ENCODE assay signal across 12 cellular contexts in genomic region chr14:64114166-64114565, GRCh38.
DNase-seq lines count a peak whose midpoint lies in the region; ATAC-seq and TF ChIP-seq lines count a peak whose summit lies in the region.
"Had no signal": no experiment of that assay in that cellular context is flagged by ENCODE, and none has a peak within 500 bp of the region (broad histone marks: within the 10 kb centered on the region; RNA-seq: fewer than 3 reads in every experiment).

No MANE protein-coding gene starts in this region.

- no peak overlapping the region for H2AFZ ChIP-seq in neuronal stem cell (ENCODE audit: low read length)

- H3K36me3 ChIP-seq in H7 (replicated peaks; ENCODE audit: control insufficient read depth, insufficient read depth, low read length) = no peaks in the 10 kb centered on the region
- H3K36me3 ChIP-seq in endodermal cell (ENCODE audit: control insufficient read depth, insufficient read depth, low read length) = no peaks in the 10 kb centered on the region
- H3K36me3 ChIP-seq in neuronal stem cell (replicated peaks in 1 of 2; ENCODE audit: control insufficient read depth in 2 of 2, insufficient read depth in 2 of 2, low read length in 2 of 2) = peaks cover 13 to 81% of the 10 kb centered on the region in 2 donors

- H3K27ac Mint-ChIP-seq in endodermal cell = no peak overlapping the region
- H3K27ac Mint-ChIP-seq: activated CD4-positive, alpha-beta memory T cell treated with anti-CD3 and anti-CD28 coated beads, Interleukin-2, amount 10 ng/mL, durations not matched to agents 7 days and 5 days; activated naive CD8-positive, alpha-beta T cell; naive thymus-derived CD4-positive, alpha-beta T cell had no signal

- ATAC-seq in HG02870 (IDR thresholded peaks at IDR 0.05; ENCODE audit: unreplicated experiment) = no peak
- ATAC-seq in HG02571 (IDR thresholded peaks at IDR 0.05; ENCODE audit: unreplicated experiment) = no peak
- ATAC-seq: naive thymus-derived CD4-positive, alpha-beta T cell had no signal

- no peak overlapping the region for H2BK5ac ChIP-seq in neuronal stem cell (ENCODE audit: low read length)

- H3K36me3 Mint-ChIP-seq in endodermal cell (ENCODE audit: low read depth) = peaks cover 6% of the 10 kb centered on the region

- H3K9me3 ChIP-seq in endodermal cell (ENCODE audit: control insufficient read depth, low read length) = no peaks in the 10 kb centered on the region
- H3K9me3 ChIP-seq in neuronal stem cell (replicated peaks in 1 of 2; ENCODE audit: control insufficient read depth in 2 of 2, insufficient read depth in 1 of 2, low read depth in 1 of 2, low read length in 2 of 2) = no peaks in the 10 kb centered on the region

- H3K79me1 ChIP-seq in neuronal stem cell (ENCODE audit: low read depth, low read length) = no peaks in the 10 kb centered on the region

- H4K8ac ChIP-seq in neuronal stem cell (ENCODE audit: low read depth, low read length) = no peak overlapping the region

- H3K4me3 Mint-ChIP-seq in endodermal cell = no peak overlapping the region
- H3K4me3 Mint-ChIP-seq: activated CD4-positive, alpha-beta memory T cell treated with anti-CD3 and anti-CD28 coated beads, Interleukin-2, amount 10 ng/mL, durations not matched to agents 7 days and 5 days; activated naive CD8-positive, alpha-beta T cell; naive thymus-derived CD4-positive, alpha-beta T cell had no signal

- H3K9me3 Mint-ChIP-seq in endodermal cell = no peaks in the 10 kb centered on the region
- H3K9me3 Mint-ChIP-seq: activated CD4-positive, alpha-beta memory T cell treated with anti-CD3 and anti-CD28 coated beads, Interleukin-2, amount 10 ng/mL, durations not matched to agents 7 days and 5 days; naive thymus-derived CD4-positive, alpha-beta T cell had no signal

- no peak overlapping the region for H2BK120ac ChIP-seq in neuronal stem cell (ENCODE audit: low read depth, low read length)

- H3K23ac ChIP-seq in neuronal stem cell (ENCODE audit: low read depth, low read length, poor library complexity) = peak overlapping the region; percentile 69

- no peak overlapping the region for H3K18ac ChIP-seq in neuronal stem cell (ENCODE audit: low read length)

- H3K27me3 ChIP-seq in H7 (ENCODE audit: control insufficient read depth, insufficient read depth, low read length) = no peaks in the 10 kb centered on the region; the same call in 1 of the 2 replicates
- no peaks in the 10 kb centered on the region for H3K27me3 ChIP-seq in endodermal cell (ENCODE audit: control insufficient read depth, insufficient read depth, low read length, poor library complexity, severe bottlenecking)
- H3K27me3 ChIP-seq in neuronal stem cell (ENCODE audit: control insufficient read depth in 3 of 3, insufficient read depth in 3 of 3, low read depth in 1 of 3, low read length in 3 of 3) = no peaks in the 10 kb centered on the region

- no peaks in the 10 kb centered on the region for H3K27me3 Mint-ChIP-seq in endodermal cell (ENCODE audit: insufficient read depth)
- H3K27me3 Mint-ChIP-seq: activated CD4-positive, alpha-beta memory T cell treated with anti-CD3 and anti-CD28 coated beads, Interleukin-2, amount 10 ng/mL, durations not matched to agents 7 days and 5 days; activated naive CD8-positive, alpha-beta T cell; naive thymus-derived CD4-positive, alpha-beta T cell had no signal

- H3K4me1 ChIP-seq in endodermal cell (ENCODE audit: control insufficient read depth, insufficient read depth, low read length) = no peaks in the 10 kb centered on the region
- peaks cover 0 to 2% of the 10 kb centered on the region in 2 donors for H3K4me1 ChIP-seq in neuronal stem cell (ENCODE audit: control insufficient read depth in 2 of 2, insufficient read depth in 1 of 2, low read depth in 1 of 2, low read length in 2 of 2)

- H2BK15ac ChIP-seq in neuronal stem cell (ENCODE audit: low read length) = no peak overlapping the region

- H3K27ac ChIP-seq in endodermal cell (ENCODE audit: low read depth, low read length) (no peak overlapping the region), neuronal stem cell (replicated peaks; ENCODE audit: low read length) (no peak overlapping the region)

- H3K4me2 ChIP-seq in neuronal stem cell (ENCODE audit: insufficient read depth, low read length, poor library complexity, severe bottlenecking) = no peak overlapping the region

- no peak overlapping the region for H4K91ac ChIP-seq in neuronal stem cell (ENCODE audit: low read depth, low read length, poor library complexity)

- no peak overlapping the region for H2BK12ac ChIP-seq in neuronal stem cell (ENCODE audit: low read length)

- no peak overlapping the region for H3K14ac ChIP-seq in neuronal stem cell (ENCODE audit: low read length)

- no peak overlapping the region for H2AK5ac ChIP-seq in neuronal stem cell (ENCODE audit: low read depth, low read length)

- H3K4me3 ChIP-seq in H7 (ENCODE audit: insufficient read depth, low read depth, low read length) (no peak overlapping the region), endodermal cell (ENCODE audit: low read length) (no peak overlapping the region), neuronal stem cell (ENCODE audit: low read length in 2 of 2) (peak overlapping the region in 1 of 2 donors; percentile 6)

- peak; percentile 30 for DNase-seq in H7
- DNase-seq in NCI-H82 treated with DMSO at 0.1 percent for 48 hours (lab: John Stamatoyannopoulos, UW; ENCODE audit: unreplicated experiment) = peak; percentile 13
- peak; percentile 55 for DNase-seq in endodermal cell
- DNase-seq in neuronal stem cell (ENCODE audit: low spot score) = no peak
- DNase-seq in inferior parietal cortex (ENCODE audit: extremely low spot score) = no peak
- DNase-seq in activated CD4-positive, CD25-positive, alpha-beta regulatory T cell (lab: John Stamatoyannopoulos, UW) = no peak
- DNase-seq: activated CD4-positive, alpha-beta memory T cell treated with anti-CD3 and anti-CD28 coated beads, Interleukin-2, amount 10 ng/mL, durations not matched to agents 7 days and 5 days; effector CD8-positive, alpha-beta T cell; naive thymus-derived CD4-positive, alpha-beta T cell had no signal

- 81 to 82% methylated on average over 8 to 9 of the region's 9 CpGs for WGBS in endodermal cell (ENCODE audit: insufficient coverage in 1 of 2, insufficient read length in 1 of 2), 2 experiments
- no CpG with 5 or more reads among the region's 9 CpGs for WGBS in neuronal stem cell (ENCODE audit: extremely low coverage in 2 of 2, insufficient read length in 2 of 2, insufficient replicate concordance in 1 of 2), 2 donors

- no peak for TF ChIP-seq CTCF in endodermal cell (conservative IDR thresholded peaks at IDR 0.05)

- peaks cover 2% of the 10 kb centered on the region for H3K4me1 Mint-ChIP-seq in endodermal cell
- H3K4me1 Mint-ChIP-seq: naive thymus-derived CD4-positive, alpha-beta T cell had no signal

- H3K4ac ChIP-seq in neuronal stem cell (ENCODE audit: low read length) = no peak overlapping the region

- H3K9ac ChIP-seq in endodermal cell (ENCODE audit: extremely low read depth, low read length, poor library complexity, severe bottlenecking) (no peak overlapping the region), neuronal stem cell (ENCODE audit: low read depth, low read length, poor library complexity) (no peak overlapping the region)

Comparison
In these comparisons a context has a peak if more than half of its experiments do, and no peak if none do; other contexts are left out.
1. DNase-seq: peak in H7 (single experiment), NCI-H82 treated with DMSO at 0.1 percent for 48 hours (single experiment) and endodermal cell (single experiment); none in neuronal stem cell (single experiment), inferior parietal cortex (single experiment) and activated CD4-positive, CD25-positive, alpha-beta regulatory T cell (0 of 4).